1 cellular context compared by ENCODE assay signal in the genomic region with DNA sequence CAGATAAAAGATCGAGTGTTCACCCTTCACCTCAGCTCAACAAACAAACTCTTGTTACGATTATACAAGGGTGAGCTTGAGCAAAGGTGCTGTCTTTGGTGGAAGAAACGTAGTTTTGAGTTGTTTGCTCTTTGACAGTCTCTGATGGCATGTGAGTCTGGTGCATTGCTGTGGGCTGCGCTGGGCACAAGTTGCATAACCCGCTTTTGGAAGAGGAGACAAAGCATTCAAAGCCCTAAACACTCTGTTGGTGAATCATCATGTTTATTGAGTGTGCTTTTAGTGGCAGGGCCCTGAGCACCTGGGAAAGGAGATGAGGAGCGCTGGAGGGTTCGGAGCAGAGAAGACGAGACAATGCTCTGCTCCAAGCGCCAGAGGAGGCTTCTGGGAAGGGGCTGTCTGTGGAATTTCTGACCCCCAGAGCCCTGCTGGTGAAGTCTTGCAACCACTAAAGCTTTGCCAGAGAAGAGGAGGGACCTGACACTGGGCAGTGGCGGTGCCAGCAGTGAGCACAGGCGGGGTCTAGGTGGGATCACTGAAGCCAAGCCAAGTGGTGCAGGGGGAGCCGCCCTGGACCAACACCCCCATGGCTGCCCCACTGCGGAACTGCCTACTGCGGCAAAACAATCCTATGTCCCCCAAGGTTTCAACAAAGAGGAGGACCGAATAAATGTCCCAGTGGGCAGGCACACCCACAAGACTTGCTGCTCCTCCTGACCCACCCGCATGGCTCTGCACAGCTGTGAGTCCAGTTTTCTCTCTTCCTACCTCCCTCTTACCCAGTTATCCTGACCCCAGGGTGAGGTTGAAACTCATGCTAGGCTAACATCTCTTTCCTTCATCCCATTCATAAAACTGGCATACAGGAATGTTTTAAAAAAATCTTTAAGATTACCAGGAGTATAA.
TF ChIP-seq lines count a peak whose summit lies in the region.

No MANE protein-coding gene starts in this region.

TF ChIP-seq in HepG2, 621 proteins besides CTCF, POLR2A, EP300 and RAD21 (continued from another document and continues in another):
- TF ChIP-seq SYNCRIP (IDR thresholded peaks at IDR 0.05; ENCODE audit: insufficient read depth, low read depth, low read length) (no peak), FIP1L1 (IDR thresholded peaks at IDR 0.05; ENCODE audit: borderline replicate concordance, insufficient read depth, low read depth, low read length) (no peak), ZNF749 (CRISPR knock-in tag; IDR thresholded peaks at IDR 0.05; ENCODE audit: borderline replicate concordance) (peak; percentile 46; the same call in 1 of the 2 replicates), NR2C2 (CRISPR knock-in tag; IDR thresholded peaks at IDR 0.05; ENCODE audit: borderline replicate concordance) (no peak), SP5 (CRISPR knock-in tag; IDR thresholded peaks at IDR 0.05; ENCODE audit: borderline replicate concordance, low read depth) (no peak), ZNF431 (CRISPR knock-in tag; IDR thresholded peaks at IDR 0.05; ENCODE audit: borderline replicate concordance, low read depth) (no peak), GFI1 (CRISPR knock-in tag; IDR thresholded peaks at IDR 0.05; ENCODE audit: borderline replicate concordance) (no peak), NR3C1 (CRISPR knock-in tag; IDR thresholded peaks at IDR 0.05) (no peak), ZBTB38 (CRISPR knock-in tag; IDR thresholded peaks at IDR 0.05) (no peak), ETV6 (CRISPR knock-in tag; conservative IDR thresholded peaks at IDR 0.05) (no peak), RAD51 (IDR thresholded peaks at IDR 0.05; ENCODE audit: borderline replicate concordance) (no peak), ZFYVE20 (CRISPR knock-in tag; IDR thresholded peaks at IDR 0.05; ENCODE audit: borderline replicate concordance, low read depth) (no peak), ARNTL (CRISPR knock-in tag; IDR thresholded peaks at IDR 0.05) (no peak), ZNF674 (CRISPR knock-in tag; IDR thresholded peaks at IDR 0.05; ENCODE audit: low read depth) (no peak), MZF1 (CRISPR knock-in tag; IDR thresholded peaks at IDR 0.05; ENCODE audit: borderline replicate concordance) (no peak), ZKSCAN1 (IDR thresholded peaks at IDR 0.05; ENCODE audit: low read length) (no peak), ZNF879 (CRISPR knock-in tag; IDR thresholded peaks at IDR 0.05) (no peak), SIX1 (CRISPR knock-in tag; IDR thresholded peaks at IDR 0.05; ENCODE audit: borderline replicate concordance) (no peak), ZNF333 (CRISPR knock-in tag; IDR thresholded peaks at IDR 0.05; ENCODE audit: borderline replicate concordance) (no peak), PLRG1 (conservative IDR thresholded peaks at IDR 0.05) (no peak), ZNF607 (CRISPR knock-in tag; IDR thresholded peaks at IDR 0.05; ENCODE audit: borderline replicate concordance) (no peak), PAF1 (CRISPR knock-in tag; IDR thresholded peaks at IDR 0.05) (no peak)
- TF ChIP-seq, protein P1, sequence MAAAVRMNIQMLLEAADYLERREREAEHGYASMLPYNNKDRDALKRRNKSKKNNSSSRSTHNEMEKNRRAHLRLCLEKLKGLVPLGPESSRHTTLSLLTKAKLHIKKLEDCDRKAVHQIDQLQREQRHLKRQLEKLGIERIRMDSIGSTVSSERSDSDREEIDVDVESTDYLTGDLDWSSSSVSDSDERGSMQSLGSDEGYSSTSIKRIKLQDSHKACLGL (CRISPR knock-in tag; IDR thresholded peaks at IDR 0.05) = no peak
- TF ChIP-seq, protein P2, sequence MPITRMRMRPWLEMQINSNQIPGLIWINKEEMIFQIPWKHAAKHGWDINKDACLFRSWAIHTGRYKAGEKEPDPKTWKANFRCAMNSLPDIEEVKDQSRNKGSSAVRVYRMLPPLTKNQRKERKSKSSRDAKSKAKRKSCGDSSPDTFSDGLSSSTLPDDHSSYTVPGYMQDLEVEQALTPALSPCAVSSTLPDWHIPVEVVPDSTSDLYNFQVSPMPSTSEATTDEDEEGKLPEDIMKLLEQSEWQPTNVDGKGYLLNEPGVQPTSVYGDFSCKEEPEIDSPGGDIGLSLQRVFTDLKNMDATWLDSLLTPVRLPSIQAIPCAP (CRISPR knock-in tag; IDR thresholded peaks at IDR 0.05; ENCODE audit: low read depth) = no peak
- TF ChIP-seq, protein P3, sequence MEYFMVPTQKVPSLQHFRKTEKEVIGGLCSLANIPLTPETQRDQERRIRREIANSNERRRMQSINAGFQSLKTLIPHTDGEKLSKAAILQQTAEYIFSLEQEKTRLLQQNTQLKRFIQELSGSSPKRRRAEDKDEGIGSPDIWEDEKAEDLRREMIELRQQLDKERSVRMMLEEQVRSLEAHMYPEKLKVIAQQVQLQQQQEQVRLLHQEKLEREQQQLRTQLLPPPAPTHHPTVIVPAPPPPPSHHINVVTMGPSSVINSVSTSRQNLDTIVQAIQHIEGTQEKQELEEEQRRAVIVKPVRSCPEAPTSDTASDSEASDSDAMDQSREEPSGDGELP (IDR thresholded peaks at IDR 0.05; ENCODE audit: borderline replicate concordance, low read depth) = no peak
- TF ChIP-seq, protein P4, sequence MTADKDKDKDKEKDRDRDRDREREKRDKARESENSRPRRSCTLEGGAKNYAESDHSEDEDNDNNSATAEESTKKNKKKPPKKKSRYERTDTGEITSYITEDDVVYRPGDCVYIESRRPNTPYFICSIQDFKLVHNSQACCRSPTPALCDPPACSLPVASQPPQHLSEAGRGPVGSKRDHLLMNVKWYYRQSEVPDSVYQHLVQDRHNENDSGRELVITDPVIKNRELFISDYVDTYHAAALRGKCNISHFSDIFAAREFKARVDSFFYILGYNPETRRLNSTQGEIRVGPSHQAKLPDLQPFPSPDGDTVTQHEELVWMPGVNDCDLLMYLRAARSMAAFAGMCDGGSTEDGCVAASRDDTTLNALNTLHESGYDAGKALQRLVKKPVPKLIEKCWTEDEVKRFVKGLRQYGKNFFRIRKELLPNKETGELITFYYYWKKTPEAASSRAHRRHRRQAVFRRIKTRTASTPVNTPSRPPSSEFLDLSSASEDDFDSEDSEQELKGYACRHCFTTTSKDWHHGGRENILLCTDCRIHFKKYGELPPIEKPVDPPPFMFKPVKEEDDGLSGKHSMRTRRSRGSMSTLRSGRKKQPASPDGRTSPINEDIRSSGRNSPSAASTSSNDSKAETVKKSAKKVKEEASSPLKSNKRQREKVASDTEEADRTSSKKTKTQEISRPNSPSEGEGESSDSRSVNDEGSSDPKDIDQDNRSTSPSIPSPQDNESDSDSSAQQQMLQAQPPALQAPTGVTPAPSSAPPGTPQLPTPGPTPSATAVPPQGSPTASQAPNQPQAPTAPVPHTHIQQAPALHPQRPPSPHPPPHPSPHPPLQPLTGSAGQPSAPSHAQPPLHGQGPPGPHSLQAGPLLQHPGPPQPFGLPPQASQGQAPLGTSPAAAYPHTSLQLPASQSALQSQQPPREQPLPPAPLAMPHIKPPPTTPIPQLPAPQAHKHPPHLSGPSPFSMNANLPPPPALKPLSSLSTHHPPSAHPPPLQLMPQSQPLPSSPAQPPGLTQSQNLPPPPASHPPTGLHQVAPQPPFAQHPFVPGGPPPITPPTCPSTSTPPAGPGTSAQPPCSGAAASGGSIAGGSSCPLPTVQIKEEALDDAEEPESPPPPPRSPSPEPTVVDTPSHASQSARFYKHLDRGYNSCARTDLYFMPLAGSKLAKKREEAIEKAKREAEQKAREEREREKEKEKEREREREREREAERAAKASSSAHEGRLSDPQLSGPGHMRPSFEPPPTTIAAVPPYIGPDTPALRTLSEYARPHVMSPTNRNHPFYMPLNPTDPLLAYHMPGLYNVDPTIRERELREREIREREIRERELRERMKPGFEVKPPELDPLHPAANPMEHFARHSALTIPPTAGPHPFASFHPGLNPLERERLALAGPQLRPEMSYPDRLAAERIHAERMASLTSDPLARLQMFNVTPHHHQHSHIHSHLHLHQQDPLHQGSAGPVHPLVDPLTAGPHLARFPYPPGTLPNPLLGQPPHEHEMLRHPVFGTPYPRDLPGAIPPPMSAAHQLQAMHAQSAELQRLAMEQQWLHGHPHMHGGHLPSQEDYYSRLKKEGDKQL (CRISPR knock-in tag; IDR thresholded peaks at IDR 0.05; ENCODE audit: low read depth) = no peak
- TF ChIP-seq, protein P5, sequence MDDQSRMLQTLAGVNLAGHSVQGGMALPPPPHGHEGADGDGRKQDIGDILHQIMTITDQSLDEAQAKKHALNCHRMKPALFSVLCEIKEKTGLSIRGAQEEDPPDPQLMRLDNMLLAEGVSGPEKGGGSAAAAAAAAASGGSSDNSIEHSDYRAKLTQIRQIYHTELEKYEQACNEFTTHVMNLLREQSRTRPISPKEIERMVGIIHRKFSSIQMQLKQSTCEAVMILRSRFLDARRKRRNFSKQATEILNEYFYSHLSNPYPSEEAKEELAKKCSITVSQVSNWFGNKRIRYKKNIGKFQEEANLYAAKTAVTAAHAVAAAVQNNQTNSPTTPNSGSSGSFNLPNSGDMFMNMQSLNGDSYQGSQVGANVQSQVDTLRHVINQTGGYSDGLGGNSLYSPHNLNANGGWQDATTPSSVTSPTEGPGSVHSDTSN (CRISPR knock-in tag; IDR thresholded peaks at IDR 0.05; ENCODE audit: borderline replicate concordance) = no peak
- TF ChIP-seq, protein P6, sequence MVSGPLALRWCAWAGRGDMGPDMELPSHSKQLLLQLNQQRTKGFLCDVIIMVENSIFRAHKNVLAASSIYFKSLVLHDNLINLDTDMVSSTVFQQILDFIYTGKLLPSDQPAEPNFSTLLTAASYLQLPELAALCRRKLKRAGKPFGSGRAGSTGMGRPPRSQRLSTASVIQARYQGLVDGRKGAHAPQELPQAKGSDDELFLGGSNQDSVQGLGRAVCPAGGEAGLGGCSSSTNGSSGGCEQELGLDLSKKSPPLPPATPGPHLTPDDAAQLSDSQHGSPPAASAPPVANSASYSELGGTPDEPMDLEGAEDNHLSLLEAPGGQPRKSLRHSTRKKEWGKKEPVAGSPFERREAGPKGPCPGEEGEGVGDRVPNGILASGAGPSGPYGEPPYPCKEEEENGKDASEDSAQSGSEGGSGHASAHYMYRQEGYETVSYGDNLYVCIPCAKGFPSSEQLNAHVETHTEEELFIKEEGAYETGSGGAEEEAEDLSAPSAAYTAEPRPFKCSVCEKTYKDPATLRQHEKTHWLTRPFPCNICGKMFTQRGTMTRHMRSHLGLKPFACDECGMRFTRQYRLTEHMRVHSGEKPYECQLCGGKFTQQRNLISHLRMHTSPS (CRISPR knock-in tag; IDR thresholded peaks at IDR 0.05; ENCODE audit: low read depth) = peak; percentile 81; the same call in 1 of the 2 replicates
- TF ChIP-seq, protein P7, sequence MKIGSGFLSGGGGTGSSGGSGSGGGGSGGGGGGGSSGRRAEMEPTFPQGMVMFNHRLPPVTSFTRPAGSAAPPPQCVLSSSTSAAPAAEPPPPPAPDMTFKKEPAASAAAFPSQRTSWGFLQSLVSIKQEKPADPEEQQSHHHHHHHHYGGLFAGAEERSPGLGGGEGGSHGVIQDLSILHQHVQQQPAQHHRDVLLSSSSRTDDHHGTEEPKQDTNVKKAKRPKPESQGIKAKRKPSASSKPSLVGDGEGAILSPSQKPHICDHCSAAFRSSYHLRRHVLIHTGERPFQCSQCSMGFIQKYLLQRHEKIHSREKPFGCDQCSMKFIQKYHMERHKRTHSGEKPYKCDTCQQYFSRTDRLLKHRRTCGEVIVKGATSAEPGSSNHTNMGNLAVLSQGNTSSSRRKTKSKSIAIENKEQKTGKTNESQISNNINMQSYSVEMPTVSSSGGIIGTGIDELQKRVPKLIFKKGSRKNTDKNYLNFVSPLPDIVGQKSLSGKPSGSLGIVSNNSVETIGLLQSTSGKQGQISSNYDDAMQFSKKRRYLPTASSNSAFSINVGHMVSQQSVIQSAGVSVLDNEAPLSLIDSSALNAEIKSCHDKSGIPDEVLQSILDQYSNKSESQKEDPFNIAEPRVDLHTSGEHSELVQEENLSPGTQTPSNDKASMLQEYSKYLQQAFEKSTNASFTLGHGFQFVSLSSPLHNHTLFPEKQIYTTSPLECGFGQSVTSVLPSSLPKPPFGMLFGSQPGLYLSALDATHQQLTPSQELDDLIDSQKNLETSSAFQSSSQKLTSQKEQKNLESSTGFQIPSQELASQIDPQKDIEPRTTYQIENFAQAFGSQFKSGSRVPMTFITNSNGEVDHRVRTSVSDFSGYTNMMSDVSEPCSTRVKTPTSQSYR (CRISPR knock-in tag; IDR thresholded peaks at IDR 0.05; ENCODE audit: borderline replicate concordance) = no peak
